ENCODE assay signal across 11 cellular contexts in genomic region chr1:230752407-230752806, GRCh38. TPM values are rescaled to one million over a fixed set of nuclear protein-coding genes. Genes with fewer than 3 reads are reported as not detected.
DNase-seq lines count a peak whose midpoint lies in the region; ATAC-seq, FAIRE-seq and TF ChIP-seq lines count a peak whose summit lies in the region.
"Had no signal": no experiment of that assay in that cellular context is flagged by ENCODE, and none has a peak within 500 bp of the region (broad histone marks: within the 10 kb centered on the region; RNA-seq: fewer than 3 reads in every experiment).

No MANE protein-coding gene starts in this region.

- DNase-seq in DMS53 treated with DMSO at 0.1 percent for 48 hours (lab: John Stamatoyannopoulos, UW; ENCODE audit: unreplicated experiment): peak; percentile 86
- peak; percentile 24 for DNase-seq in NCI-H2227 treated with DMSO at 0.1 percent for 48 hours (lab: John Stamatoyannopoulos, UW)
- DNase-seq in cardiac muscle cell (ENCODE audit: low read depth in 1 of 2, low spot score in 1 of 2): no peak
- DNase-seq in pancreas: no peak
- DNase-seq in urothelium cell line (ENCODE audit: low spot score): no peak
- no peak for DNase-seq in T-helper 1 cell
- DNase-seq: activated naive CD4-positive, alpha-beta T cell treated with Interleukin-2 at 50 U/mL for 16 hours; natural killer cell had no signal

- WGBS in pancreas, 2 donors: 71 to 76% methylated on average over 6 of the region's 6 CpGs

- peak overlapping the region; percentile 85 for H3K27ac ChIP-seq in cardiac muscle cell
- no peak overlapping the region for H3K27ac ChIP-seq in pancreas

- intact Hi-C loops in pancreas (cut with DNase I): no loop called here

- H3K4me1 ChIP-seq in cardiac muscle cell (ENCODE audit: low read depth) (peaks cover 28% of the 10 kb centered on the region), pancreas (peaks cover 0 to 5% (median 3%) of the 10 kb centered on the region in 3 donors)

- H3K36me3 ChIP-seq in cardiac muscle cell (no peaks in the 10 kb centered on the region), pancreas (no peaks in the 10 kb centered on the region)

- ATAC-seq in pancreas: peak in 3 of 4 donors; percentile 30 to 73 (median 56)
- no peak for ATAC-seq in HG03571 (IDR thresholded peaks at IDR 0.05; ENCODE audit: unreplicated experiment)
- ATAC-seq in GM18511 (IDR thresholded peaks at IDR 0.05; ENCODE audit: unreplicated experiment): no peak
- ATAC-seq: natural killer cell had no signal

- H3K27me3 ChIP-seq in cardiac muscle cell (no peaks in the 10 kb centered on the region), pancreas (no peaks in the 10 kb centered on the region)

- FAIRE-seq in pancreas (lab: Jason Lieb, UNC) (no peak), urothelium cell line (lab: Jason Lieb, UNC) (no peak)
- FAIRE-seq: D721Med had no signal

- TF ChIP-seq CTCF in cardiac muscle cell (IDR thresholded peaks at IDR 0.05; ENCODE audit: low read depth, low read length): no peak
- TF ChIP-seq CTCF in pancreas (IDR thresholded peaks at IDR 0.05): no peak

- H3K4me3 ChIP-seq in cardiac muscle cell: no peak overlapping the region
- no peak overlapping the region for H3K4me3 ChIP-seq in pancreas

- no peaks in the 10 kb centered on the region for H3K9me3 ChIP-seq in cardiac muscle cell (ENCODE audit: low read depth)
- H3K9me3 ChIP-seq in pancreas: no peaks in the 10 kb centered on the region

RNA-seq across cellular contexts. Expression of gene CAPN9, which starts 5.2 kb away (rescaled TPM):
- total RNA-seq in cardiac muscle cell: 0.12 and 0.18 TPM in 2 replicates
- polyA plus RNA-seq in cardiac muscle cell: 0.87 and 1.2 TPM in 2 replicates
- under 1 TPM in 3 of 6 donors, not detected in 3; 0.08 to 0.73 (median 0.28) TPM for total RNA-seq in pancreas
- not detected for polyA plus RNA-seq in pancreas
- total RNA-seq: natural killer cell had no signal

RNA-seq across cellular contexts. Expression of gene AGT, which starts 38.5 kb away (rescaled TPM):
- 16.3 and 16.6 TPM in 2 replicates for total RNA-seq in cardiac muscle cell
- 19.5 and 23.8 TPM in 2 replicates for polyA plus RNA-seq in cardiac muscle cell
- total RNA-seq in pancreas: 10 to 100 TPM in 2 of 6 donors, 1 to 10 TPM in 4; 1.1 to 23.4 (median 9.1) TPM
- polyA plus RNA-seq in pancreas: 1 to 10 TPM; 8.2 to 8.4 TPM
- total RNA-seq: natural killer cell had no signal

Comparison
In these comparisons a context has a peak if more than half of its experiments do, and no peak if none do; other contexts are left out.
1. DNase-seq: peak in DMS53 treated with DMSO at 0.1 percent for 48 hours (single experiment) and NCI-H2227 treated with DMSO at 0.1 percent for 48 hours (single experiment); none in cardiac muscle cell (0 of 2), pancreas (0 of 6), urothelium cell line (single experiment) and T-helper 1 cell (0 of 5).
2. ATAC-seq: peak in pancreas (3 of 4); none in HG03571 (single experiment) and GM18511 (single experiment).